ENCODE assay signal across 10 cellular contexts in the genomic region with DNA sequence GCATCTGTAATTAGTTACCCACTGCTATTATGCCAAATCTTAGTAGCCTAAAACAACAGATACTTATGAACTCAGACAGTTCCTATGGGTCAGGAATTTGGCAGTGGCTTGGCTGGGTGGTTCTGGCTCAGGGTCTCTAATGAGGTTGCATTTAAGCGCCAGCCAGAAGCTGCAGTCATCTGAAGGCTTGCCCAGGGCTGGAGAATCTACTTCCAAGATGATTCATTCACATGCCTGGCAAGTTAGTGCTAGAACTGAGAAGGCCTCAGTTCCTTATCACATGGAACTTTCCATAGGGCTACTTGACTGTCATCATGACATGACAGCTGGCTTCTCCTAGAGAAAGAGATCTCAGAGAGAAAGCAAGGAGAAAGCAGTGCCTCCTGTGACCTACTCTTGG.
A peak's percentile ranks its signal among the peaks of the same experiment; 100 is the strongest.
DNase-seq lines count a peak whose midpoint lies in the region; FAIRE-seq and TF ChIP-seq lines count a peak whose summit lies in the region.
"Had no signal": no experiment of that assay in that cellular context is flagged by ENCODE, and none has a peak within 500 bp of the region (broad histone marks: within the 10 kb centered on the region; RNA-seq: fewer than 3 reads in every experiment).

No MANE protein-coding gene starts in this region.

- no peak for FAIRE-seq in GM12892 (lab: Jason Lieb, UNC)

- POLR2A ChIA-PET in RWPE1 (lab: Yijun Ruan, JAX; ENCODE audit: low non-redundant PET) = no interaction called here

- no peak overlapping the region; the same call in 1 of the 2 replicates for H3K27ac ChIP-seq in RWPE1

- H3K4me3 ChIP-seq in fibroblast of pulmonary artery (replicated peaks; ENCODE audit: low read depth, low read length) = no peak overlapping the region

- CTCF ChIA-PET in RWPE1 (lab: Yijun Ruan, JAX) = interaction anchor here (0.7 kb wide), 1 partner anchor 125 kb away, joined by 7 read pairs; no protein-coding TSS in a partner anchor

- TF ChIP-seq CTCF in RWPE1 (conservative IDR thresholded peaks at IDR 0.05; ENCODE audit: low read depth) (no peak), fibroblast of pulmonary artery (IDR thresholded peaks at IDR 0.05; ENCODE audit: low read length, missing control alignments) (no peak)

- intact Hi-C loops in posterior vena cava (cut with DNase I) = no loop called here

- DNase-seq in ELR (ENCODE audit: low read depth) = peak; percentile 88
- DNase-seq in RWPE1 (ENCODE audit: low spot score) = peak; percentile 61
- DNase-seq in fibroblast of pulmonary artery (ENCODE audit: low read depth) = peak; percentile 76
- peak; percentile 85 for DNase-seq in posterior vena cava (ENCODE audit: low spot score)
- DNase-seq in NCI-H82 treated with DMSO at 0.1 percent for 48 hours (lab: John Stamatoyannopoulos, UW; ENCODE audit: unreplicated experiment) = no peak
- no peak for DNase-seq in NOMO-1 (lab: John Stamatoyannopoulos, UW; ENCODE audit: unreplicated experiment in 2 of 2)
- no peak for DNase-seq in NCI-H1930 (lab: John Stamatoyannopoulos, UW)
- no peak for DNase-seq in GM12892 (ENCODE audit: insufficient read length)
- DNase-seq: activated naive CD4-positive, alpha-beta T cell; NCI-H510A had no signal

- no peak for TF ChIP-seq POLR2A in GM12892 (IDR thresholded peaks at IDR 0.05; ENCODE audit: low read depth, low read length)

Comparison
In these comparisons a context has a peak if more than half of its experiments do, and no peak if none do; other contexts are left out.
1. DNase-seq: peak in ELR (single experiment), RWPE1 (single experiment), fibroblast of pulmonary artery (single experiment) and posterior vena cava (single experiment); none in NCI-H82 treated with DMSO at 0.1 percent for 48 hours (single experiment), NOMO-1 (0 of 2), NCI-H1930 (0 of 2) and GM12892 (single experiment).